ENCODE assay signal across 1 cellular context in the genomic region with DNA sequence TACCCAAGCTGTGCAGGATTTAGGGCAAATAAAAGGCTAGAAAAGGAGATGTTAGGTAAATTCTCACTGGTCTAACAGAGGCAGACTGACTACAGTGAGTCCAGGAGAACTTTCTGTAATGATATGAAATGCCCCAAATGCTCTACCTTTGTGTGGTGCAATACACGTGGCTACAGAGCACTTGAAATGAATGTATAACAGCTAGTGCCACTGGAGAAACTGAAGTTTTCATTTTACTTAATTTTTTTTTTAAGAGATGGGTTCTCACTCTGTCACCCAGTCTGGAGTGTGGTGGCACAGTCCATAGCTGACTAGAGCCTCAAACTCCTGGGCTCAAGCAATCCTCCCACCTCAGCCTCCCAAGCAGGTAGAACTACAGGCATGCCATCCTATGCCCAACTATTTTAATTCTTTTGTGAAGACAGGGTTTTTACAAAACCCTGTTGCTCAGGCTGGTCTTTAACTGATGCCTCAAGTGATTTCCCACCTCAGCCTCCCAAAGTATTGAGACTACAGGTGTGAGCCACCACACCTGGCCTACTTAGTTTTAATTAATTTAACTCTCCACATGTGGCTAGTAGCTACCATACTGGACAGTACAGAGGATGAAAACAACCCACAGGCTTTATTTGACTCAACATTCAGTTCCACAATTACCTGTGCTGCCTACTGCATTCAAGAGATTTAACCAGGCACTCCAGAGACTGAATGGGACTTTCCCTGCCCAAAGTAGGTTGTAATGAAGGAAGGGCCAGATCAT.
TF ChIP-seq lines count a peak whose summit lies in the region.

No MANE protein-coding gene starts in this region.

TF ChIP-seq in GM12878, 131 proteins besides CTCF, POLR2A, EP300 and RAD21 (continued from another document):
- no peak for TF ChIP-seq ZBED1 (IDR thresholded peaks at IDR 0.05; ENCODE audit: borderline replicate concordance)
- peak; percentile 97 for TF ChIP-seq SMARCA5 (IDR thresholded peaks at IDR 0.05)
- TF ChIP-seq, protein P1, sequence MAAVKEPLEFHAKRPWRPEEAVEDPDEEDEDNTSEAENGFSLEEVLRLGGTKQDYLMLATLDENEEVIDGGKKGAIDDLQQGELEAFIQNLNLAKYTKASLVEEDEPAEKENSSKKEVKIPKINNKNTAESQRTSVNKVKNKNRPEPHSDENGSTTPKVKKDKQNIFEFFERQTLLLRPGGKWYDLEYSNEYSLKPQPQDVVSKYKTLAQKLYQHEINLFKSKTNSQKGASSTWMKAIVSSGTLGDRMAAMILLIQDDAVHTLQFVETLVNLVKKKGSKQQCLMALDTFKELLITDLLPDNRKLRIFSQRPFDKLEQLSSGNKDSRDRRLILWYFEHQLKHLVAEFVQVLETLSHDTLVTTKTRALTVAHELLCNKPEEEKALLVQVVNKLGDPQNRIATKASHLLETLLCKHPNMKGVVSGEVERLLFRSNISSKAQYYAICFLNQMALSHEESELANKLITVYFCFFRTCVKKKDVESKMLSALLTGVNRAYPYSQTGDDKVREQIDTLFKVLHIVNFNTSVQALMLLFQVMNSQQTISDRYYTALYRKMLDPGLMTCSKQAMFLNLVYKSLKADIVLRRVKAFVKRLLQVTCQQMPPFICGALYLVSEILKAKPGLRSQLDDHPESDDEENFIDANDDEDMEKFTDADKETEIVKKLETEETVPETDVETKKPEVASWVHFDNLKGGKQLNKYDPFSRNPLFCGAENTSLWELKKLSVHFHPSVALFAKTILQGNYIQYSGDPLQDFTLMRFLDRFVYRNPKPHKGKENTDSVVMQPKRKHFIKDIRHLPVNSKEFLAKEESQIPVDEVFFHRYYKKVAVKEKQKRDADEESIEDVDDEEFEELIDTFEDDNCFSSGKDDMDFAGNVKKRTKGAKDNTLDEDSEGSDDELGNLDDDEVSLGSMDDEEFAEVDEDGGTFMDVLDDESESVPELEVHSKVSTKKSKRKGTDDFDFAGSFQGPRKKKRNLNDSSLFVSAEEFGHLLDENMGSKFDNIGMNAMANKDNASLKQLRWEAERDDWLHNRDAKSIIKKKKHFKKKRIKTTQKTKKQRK (IDR thresholded peaks at IDR 0.05; ENCODE audit: low read depth, low read length) = no peak
- TF ChIP-seq TAF1 (IDR thresholded peaks at IDR 0.05; ENCODE audit: borderline replicate concordance, low read depth, low read length) = no peak
- no peak for TF ChIP-seq SIN3A (IDR thresholded peaks at IDR 0.05; ENCODE audit: low read depth, low read length)
- TF ChIP-seq TBL1XR1 (IDR thresholded peaks at IDR 0.05; ENCODE audit: low read depth, low read length) = no peak
- peak; percentile 76 for TF ChIP-seq RUNX3 (IDR thresholded peaks at IDR 0.05; ENCODE audit: low read length)
- TF ChIP-seq, protein P2, sequence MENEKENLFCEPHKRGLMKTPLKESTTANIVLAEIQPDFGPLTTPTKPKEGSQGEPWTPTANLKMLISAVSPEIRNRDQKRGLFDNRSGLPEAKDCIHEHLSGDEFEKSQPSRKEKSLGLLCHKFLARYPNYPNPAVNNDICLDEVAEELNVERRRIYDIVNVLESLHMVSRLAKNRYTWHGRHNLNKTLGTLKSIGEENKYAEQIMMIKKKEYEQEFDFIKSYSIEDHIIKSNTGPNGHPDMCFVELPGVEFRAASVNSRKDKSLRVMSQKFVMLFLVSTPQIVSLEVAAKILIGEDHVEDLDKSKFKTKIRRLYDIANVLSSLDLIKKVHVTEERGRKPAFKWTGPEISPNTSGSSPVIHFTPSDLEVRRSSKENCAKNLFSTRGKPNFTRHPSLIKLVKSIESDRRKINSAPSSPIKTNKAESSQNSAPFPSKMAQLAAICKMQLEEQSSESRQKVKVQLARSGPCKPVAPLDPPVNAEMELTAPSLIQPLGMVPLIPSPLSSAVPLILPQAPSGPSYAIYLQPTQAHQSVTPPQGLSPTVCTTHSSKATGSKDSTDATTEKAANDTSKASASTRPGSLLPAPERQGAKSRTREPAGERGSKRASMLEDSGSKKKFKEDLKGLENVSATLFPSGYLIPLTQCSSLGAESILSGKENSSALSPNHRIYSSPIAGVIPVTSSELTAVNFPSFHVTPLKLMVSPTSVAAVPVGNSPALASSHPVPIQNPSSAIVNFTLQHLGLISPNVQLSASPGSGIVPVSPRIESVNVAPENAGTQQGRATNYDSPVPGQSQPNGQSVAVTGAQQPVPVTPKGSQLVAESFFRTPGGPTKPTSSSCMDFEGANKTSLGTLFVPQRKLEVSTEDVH (IDR thresholded peaks at IDR 0.05; ENCODE audit: low read depth, partially characterized antibody) = no peak
- TF ChIP-seq MXI1 (IDR thresholded peaks at IDR 0.05; ENCODE audit: low read depth, low read length) = no peak
- no peak for TF ChIP-seq SUZ12 (IDR thresholded peaks at IDR 0.05; ENCODE audit: unreplicated experiment)
- no peak for TF ChIP-seq ZNF274 (IDR thresholded peaks at IDR 0.05; ENCODE audit: insufficient read depth, insufficient read length)
- no peak for TF ChIP-seq HDAC2 (IDR thresholded peaks at IDR 0.05)
- no peak for TF ChIP-seq STAT3 (IDR thresholded peaks at IDR 0.05; ENCODE audit: low read depth, low read length)
- TF ChIP-seq NRF1 (conservative IDR thresholded peaks at IDR 0.05; ENCODE audit: low read depth, low read length) = no peak
- TF ChIP-seq TCF12 (IDR thresholded peaks at IDR 0.05; ENCODE audit: low read depth, low read length) = no peak
- TF ChIP-seq PAX8 (IDR thresholded peaks at IDR 0.05) = no peak
- TF ChIP-seq JUNB (IDR thresholded peaks at IDR 0.05) = peak; percentile 53; the same call in 1 of the 2 replicates
- no peak; the same call in 1 of the 2 replicates for TF ChIP-seq CREM (IDR thresholded peaks at IDR 0.05; ENCODE audit: low read depth)
- no peak for TF ChIP-seq ESRRA (IDR thresholded peaks at IDR 0.05; ENCODE audit: low read length)
- TF ChIP-seq MEF2A (IDR thresholded peaks at IDR 0.05; ENCODE audit: insufficient read depth, low read depth, low read length) = no peak
- TF ChIP-seq, protein P3, sequence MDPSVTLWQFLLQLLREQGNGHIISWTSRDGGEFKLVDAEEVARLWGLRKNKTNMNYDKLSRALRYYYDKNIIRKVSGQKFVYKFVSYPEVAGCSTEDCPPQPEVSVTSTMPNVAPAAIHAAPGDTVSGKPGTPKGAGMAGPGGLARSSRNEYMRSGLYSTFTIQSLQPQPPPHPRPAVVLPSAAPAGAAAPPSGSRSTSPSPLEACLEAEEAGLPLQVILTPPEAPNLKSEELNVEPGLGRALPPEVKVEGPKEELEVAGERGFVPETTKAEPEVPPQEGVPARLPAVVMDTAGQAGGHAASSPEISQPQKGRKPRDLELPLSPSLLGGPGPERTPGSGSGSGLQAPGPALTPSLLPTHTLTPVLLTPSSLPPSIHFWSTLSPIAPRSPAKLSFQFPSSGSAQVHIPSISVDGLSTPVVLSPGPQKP (IDR thresholded peaks at IDR 0.05; ENCODE audit: low read depth, low read length) = no peak
- TF ChIP-seq ZNF622 (IDR thresholded peaks at IDR 0.05) = no peak
- no peak for TF ChIP-seq RCOR1 (conservative IDR thresholded peaks at IDR 0.05; ENCODE audit: low read depth, low read length)
- TF ChIP-seq BHLHE40 (IDR thresholded peaks at IDR 0.05; ENCODE audit: borderline replicate concordance in 1 of 2, low read depth in 2 of 2, low read length in 1 of 2) = peak in 1 of 2 experiments; percentile 16; a peak in 1 of 4 replicates
- TF ChIP-seq ASH2L (IDR thresholded peaks at IDR 0.05; ENCODE audit: borderline replicate concordance, low read depth) = no peak
- TF ChIP-seq EED (IDR thresholded peaks at IDR 0.05; ENCODE audit: low read depth) = no peak
- no peak for TF ChIP-seq TCF3 (IDR thresholded peaks at IDR 0.05; ENCODE audit: borderline replicate concordance, insufficient read depth, low read depth, low read length)
- no peak for TF ChIP-seq BMI1 (IDR thresholded peaks at IDR 0.05; ENCODE audit: borderline replicate concordance)
- no peak for TF ChIP-seq ZNF207 (IDR thresholded peaks at IDR 0.05; ENCODE audit: borderline replicate concordance)
- no peak for TF ChIP-seq NKRF (conservative IDR thresholded peaks at IDR 0.05)
- no peak for TF ChIP-seq FOXM1 (IDR thresholded peaks at IDR 0.05; ENCODE audit: low read depth, low read length)
- peak; percentile 59; the same call in 1 of the 2 replicates for TF ChIP-seq RELB (IDR thresholded peaks at IDR 0.05; ENCODE audit: low read depth)
- TF ChIP-seq, protein P4, sequence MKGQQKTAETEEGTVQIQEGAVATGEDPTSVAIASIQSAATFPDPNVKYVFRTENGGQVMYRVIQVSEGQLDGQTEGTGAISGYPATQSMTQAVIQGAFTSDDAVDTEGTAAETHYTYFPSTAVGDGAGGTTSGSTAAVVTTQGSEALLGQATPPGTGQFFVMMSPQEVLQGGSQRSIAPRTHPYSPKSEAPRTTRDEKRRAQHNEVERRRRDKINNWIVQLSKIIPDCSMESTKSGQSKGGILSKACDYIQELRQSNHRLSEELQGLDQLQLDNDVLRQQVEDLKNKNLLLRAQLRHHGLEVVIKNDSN (IDR thresholded peaks at IDR 0.05; ENCODE audit: borderline replicate concordance, extremely low read length, insufficient read depth, low read depth, low read length) = no peak
- peak; percentile 75; the same call in 1 of the 2 replicates for TF ChIP-seq ZNF217 (IDR thresholded peaks at IDR 0.05)
- no peak for TF ChIP-seq SMAD1 (IDR thresholded peaks at IDR 0.05; ENCODE audit: low read depth, partially characterized antibody)
- peak; percentile 79 for TF ChIP-seq DPF2 (IDR thresholded peaks at IDR 0.05)
- no peak; the same call in 1 of the 2 replicates for TF ChIP-seq PML (IDR thresholded peaks at IDR 0.05; ENCODE audit: low read length)
- no peak for TF ChIP-seq CHD4 (IDR thresholded peaks at IDR 0.05)
- no peak for TF ChIP-seq EGR1 (IDR thresholded peaks at IDR 0.05; ENCODE audit: borderline replicate concordance in 1 of 2, low read depth in 2 of 2, low read length in 2 of 2)
- peak; percentile 9; the same call in 1 of the 2 replicates for TF ChIP-seq BACH1 (IDR thresholded peaks at IDR 0.05; ENCODE audit: borderline replicate concordance)
- TF ChIP-seq ZBTB4 (CRISPR knock-in tag; IDR thresholded peaks at IDR 0.05) = no peak
- TF ChIP-seq POLR2AphosphoS5 (IDR thresholded peaks at IDR 0.05; ENCODE audit: low read length) = 0 out of 2 replicates have a peak, but pooled peaks have one; percentile 36
- TF ChIP-seq FOS (IDR thresholded peaks at IDR 0.05; ENCODE audit: borderline replicate concordance, extremely low read depth, insufficient read length) = no peak
- peak; percentile 86 for TF ChIP-seq MTA2 (IDR thresholded peaks at IDR 0.05; ENCODE audit: low read depth)
- peak; percentile 35 for TF ChIP-seq MEF2B (IDR thresholded peaks at IDR 0.05; ENCODE audit: partially characterized antibody, poor library complexity, severe bottlenecking)
